Comparison of ENCODE assay signal across 33 cellular contexts in genomic region chr1:211526101-211526500, GRCh38. TPM values are rescaled to one million over a fixed set of nuclear protein-coding genes. Genes with fewer than 3 reads are reported as not detected.
"Had no signal": no experiment of that assay in that cellular context is flagged by ENCODE, and none has a peak within 500 bp of the region (broad histone marks: within the 10 kb centered on the region; RNA-seq: fewer than 3 reads in every experiment).

No MANE protein-coding gene starts in this region.

- DNase-seq: Karpas-422, NCI-H1048, NCI-H1092 treated with DMSO at 0.1 percent for 48 hours, NCI-H1105 treated with DMSO at 0.1 percent for 48 hours, NCI-H1417, NCI-H1436, NCI-H146, NCI-H1694, NCI-H187, NCI-H1930, NCI-H2029 treated with DMSO at 0.1 percent for 48 hours, NCI-H2081 treated with DMSO at 0.1 percent for 48 hours, NCI-H2107, NCI-H2171, NCI-H226, NCI-H446 treated with DMSO at 0.1 percent for 48 hours, NCI-H510A, NCI-H524, NCI-H526, NCI-H748 treated with DMSO at 0.1 percent for 48 hours, NCI-H82, OCI-M1, PC-3, Peyer's patch, Right ventricle myocardium superior, RPMI8226, SHP77 treated with DMSO at 0.1 percent for 48 hours, SK-N-SH, SW 1271 had no signal

- ATAC-seq: PC-3 had no signal

- H3K4me3 ChIP-seq: Peyer's patch, SJSA1 had no signal

- H3K9me2 ChIP-seq: SK-N-SH had no signal

- H3K27ac ChIP-seq: KMS-11, Peyer's patch, SJSA1 had no signal

- H3K9ac ChIP-seq: KMS-11, SK-N-SH had no signal

- H3K36me3 ChIP-seq: Peyer's patch, SJSA1 had no signal

- H3K9me3 ChIP-seq: Peyer's patch, SJSA1, SK-N-SH had no signal

- H3K27me3 ChIP-seq: Peyer's patch, SJSA1 had no signal

- H3K4me2 ChIP-seq: SK-N-SH had no signal

- H3K4me1 ChIP-seq: Peyer's patch, SJSA1 had no signal

RNA-seq across cellular contexts. Expression of gene RD3, which starts 34.1 kb away (rescaled TPM):
- total RNA-seq: LHCN-M2, MCF 10A, PC-3, Right ventricle myocardium superior, SJSA1 had no signal
